Comparison of ENCODE assay signal across 25 cellular contexts in the genomic region with DNA sequence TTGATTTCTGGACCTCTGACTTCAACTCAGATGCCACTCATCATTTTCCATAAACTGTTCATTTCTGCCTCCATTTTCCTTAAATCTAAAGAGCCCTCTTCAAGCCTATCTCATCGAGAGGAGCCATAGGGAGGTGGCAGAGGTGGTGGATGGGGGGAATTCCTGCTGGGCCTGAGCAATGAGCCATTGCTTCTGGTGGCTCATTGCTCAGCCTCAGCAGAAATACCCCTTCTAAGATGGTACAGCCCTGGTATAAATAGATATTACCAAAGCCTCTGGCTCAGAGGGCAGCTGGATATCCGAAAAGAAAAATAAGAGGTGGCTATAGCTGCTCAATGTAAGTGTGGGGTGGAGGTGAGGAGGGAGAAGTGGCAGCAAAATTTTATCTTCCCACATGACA.
DNase-seq lines count a peak whose midpoint lies in the region; ATAC-seq, FAIRE-seq and TF ChIP-seq lines count a peak whose summit lies in the region.
"Had no signal": no experiment of that assay in that cellular context is flagged by ENCODE, and none has a peak within 500 bp of the region (broad histone marks: within the 10 kb centered on the region; RNA-seq: fewer than 3 reads in every experiment).

No MANE protein-coding gene starts in this region.

- WGBS in GM12878 (ENCODE audit: insufficient coverage, insufficient replicate concordance, low lambda C conversion rate, missing lambda C conversion rate): 0% methylated on average over 2 of the region's 2 CpGs

- H3K4me1 ChIP-seq in MM.1S (ENCODE audit: low read length) (peaks cover 11% of the 10 kb centered on the region), GM12878 (ENCODE audit: control insufficient read depth, insufficient read depth, low read length) (no peaks in the 10 kb centered on the region), foreskin keratinocyte (no peaks in the 10 kb centered on the region)
- H3K4me1 ChIP-seq: Caco-2 had no signal

- H3K9me3 Mint-ChIP-seq in activated CD4-positive, alpha-beta memory T cell treated with anti-CD3 and anti-CD28 coated beads for 36 hours: no peaks in the 10 kb centered on the region
- no peaks in the 10 kb centered on the region for H3K9me3 Mint-ChIP-seq in activated naive CD4-positive, alpha-beta T cell treated with anti-CD3 and anti-CD28 coated beads, Interleukin-2, amount 10 ng/mL, durations not matched to agents 7 days and 5 days
- H3K9me3 Mint-ChIP-seq: CD4-positive, alpha-beta T cell; H9 had no signal

- peak; percentile 74 for DNase-seq in NCI-H82 (lab: John Stamatoyannopoulos, UW)
- no peak for DNase-seq in NCI-H82 treated with DMSO at 0.1 percent for 48 hours (lab: John Stamatoyannopoulos, UW; ENCODE audit: unreplicated experiment)
- peak; percentile 38 for DNase-seq in MM.1S
- no peak for DNase-seq in GM12878 (ENCODE audit: low read depth, low spot score)
- DNase-seq in sciatic nerve (ENCODE audit: low spot score): no peak
- DNase-seq in activated CD4-positive, alpha-beta memory T cell treated with anti-CD3 and anti-CD28 coated beads for 36 hours: no peak
- no peak for DNase-seq in activated naive CD4-positive, alpha-beta T cell treated with anti-CD3 and anti-CD28 coated beads, Interleukin-2, amount 10 ng/mL, durations not matched to agents 7 days and 5 days
- DNase-seq in foreskin keratinocyte: no peak
- DNase-seq: 8988T; Caco-2; CD4-positive, alpha-beta T cell; GDM1; GM23248; H9; NCI-H2029; NCI-H2171 treated with DMSO at 0.1 percent for 48 hours; NCI-H345; NCI-H510A treated with DMSO at 0.1 percent for 48 hours; NCI-H748 treated with DMSO at 0.1 percent for 48 hours; SHP77; T-cell had no signal

- H3K27me3 ChIP-seq in MM.1S (replicated peaks; ENCODE audit: insufficient read depth, low read length): no peaks in the 10 kb centered on the region
- H3K27me3 ChIP-seq in GM12878 (replicated peaks in 1 of 2; ENCODE audit: control insufficient read depth in 2 of 2, insufficient read depth in 2 of 2, low read length in 1 of 2): no peaks in the 10 kb centered on the region
- no peaks in the 10 kb centered on the region for H3K27me3 ChIP-seq in foreskin keratinocyte

- H2AFZ ChIP-seq in MM.1S (ENCODE audit: low read length) (peak overlapping the region; percentile 27; the same call in 1 of the 2 replicates), GM12878 (ENCODE audit: control insufficient read depth, low read depth, low read length) (no peak overlapping the region)
- H2AFZ ChIP-seq: GM23248 had no signal

- H3K9me2 ChIP-seq in MM.1S (replicated peaks; ENCODE audit: insufficient read depth, low read length): no peaks in the 10 kb centered on the region

- H3K27ac Mint-ChIP-seq in activated CD4-positive, alpha-beta memory T cell treated with anti-CD3 and anti-CD28 coated beads for 36 hours: no peak overlapping the region
- H3K27ac Mint-ChIP-seq in activated naive CD4-positive, alpha-beta T cell treated with anti-CD3 and anti-CD28 coated beads, Interleukin-2, amount 10 ng/mL, durations not matched to agents 7 days and 5 days: no peak overlapping the region
- H3K27ac Mint-ChIP-seq: CD4-positive, alpha-beta T cell; H9; T-cell had no signal

- no peaks in the 10 kb centered on the region for H3K36me3 ChIP-seq in MM.1S (replicated peaks; ENCODE audit: insufficient read depth, low read length)
- H3K36me3 ChIP-seq in GM12878 (ENCODE audit: control insufficient read depth in 2 of 2, insufficient read depth in 2 of 2, low read length in 1 of 2): no peaks in the 10 kb centered on the region

- TF ChIP-seq RAD21 in GM12878 (IDR thresholded peaks at IDR 0.05; ENCODE audit: insufficient read depth, low read depth, low read length): no peak

- H4K20me1 ChIP-seq in MM.1S (ENCODE audit: insufficient read depth, low read length) (no peaks in the 10 kb centered on the region), GM12878 (ENCODE audit: control insufficient read depth, insufficient read depth) (no peaks in the 10 kb centered on the region)

- no peak for TF ChIP-seq EP300 in GM12878 (IDR thresholded peaks at IDR 0.05; ENCODE audit: borderline replicate concordance in 1 of 2, control insufficient read depth in 1 of 2, low read depth in 2 of 2, low read length in 2 of 2)

- H3K4me3 Mint-ChIP-seq in activated CD4-positive, alpha-beta memory T cell treated with anti-CD3 and anti-CD28 coated beads for 36 hours: no peak overlapping the region
- no peak overlapping the region for H3K4me3 Mint-ChIP-seq in activated naive CD4-positive, alpha-beta T cell treated with anti-CD3 and anti-CD28 coated beads, Interleukin-2, amount 10 ng/mL, durations not matched to agents 7 days and 5 days
- H3K4me3 Mint-ChIP-seq: CD4-positive, alpha-beta T cell; H9; T-cell had no signal

- no peak overlapping the region for H3K9ac ChIP-seq in MM.1S (ENCODE audit: low read length)
- no peak overlapping the region for H3K9ac ChIP-seq in GM12878 (ENCODE audit: control insufficient read depth, insufficient read depth, low read length)
- H3K9ac ChIP-seq: GM23248 had no signal

- H3K4me3 ChIP-seq in MM.1S (ENCODE audit: low read length) (no peak overlapping the region), GM12878 (no peak overlapping the region)
- H3K4me3 ChIP-seq: GM23248, K562 had no signal

- H3K9me3 ChIP-seq in MM.1S (replicated peaks; ENCODE audit: insufficient read depth, low read length) (no peaks in the 10 kb centered on the region), GM12878 (replicated peaks; ENCODE audit: control insufficient read depth, insufficient read depth, low read length) (no peaks in the 10 kb centered on the region)
- H3K9me3 ChIP-seq: Caco-2 had no signal

- SMC1A ChIA-PET in GM12878 (lab: Charles Lee; ENCODE audit: uncharacterized antibody, unreplicated experiment): no interaction called here

- BruUV-seq in GM12878 (replicated peaks; lab: Mats Ljungman, UMichigan): no TSS peak

- RAD21 ChIA-PET in GM12878 (lab: Charles Lee; ENCODE audit: unreplicated experiment): no interaction called here

- POLR2A ChIA-PET in GM12878 (lab: Charles Lee): no interaction called here
- POLR2A ChIA-PET in activated CD4-positive, alpha-beta memory T cell treated with anti-CD3 and anti-CD28 coated beads for 36 hours (lab: Charles Lee): no interaction called here

- H3K27ac ChIP-seq in MM.1S (ENCODE audit: low read length) (no peak overlapping the region), GM12878 (ENCODE audit: control insufficient read depth, insufficient read depth) (no peak overlapping the region), foreskin keratinocyte (no peak overlapping the region)
- H3K27ac ChIP-seq: GM23248, RWPE1 had no signal

- no peaks in the 10 kb centered on the region for H3K4me1 Mint-ChIP-seq in activated CD4-positive, alpha-beta memory T cell treated with anti-CD3 and anti-CD28 coated beads for 36 hours (ENCODE audit: low read depth)
- no peaks in the 10 kb centered on the region for H3K4me1 Mint-ChIP-seq in activated naive CD4-positive, alpha-beta T cell treated with anti-CD3 and anti-CD28 coated beads, Interleukin-2, amount 10 ng/mL, durations not matched to agents 7 days and 5 days
- H3K4me1 Mint-ChIP-seq: H9, T-cell had no signal

- TF ChIP-seq CTCF in MM.1S (IDR thresholded peaks at IDR 0.05; ENCODE audit: low read length) (no peak), GM12878 (IDR thresholded peaks at IDR 0.05 in 2 of 3, conservative IDR thresholded peaks at IDR 0.05 in 1 of 3; ENCODE audit: control insufficient read depth in 2 of 3, extremely low read depth in 1 of 3, insufficient read depth in 1 of 3, low read depth in 3 of 3, low read length in 3 of 3) (no peak), foreskin keratinocyte (conservative IDR thresholded peaks at IDR 0.05) (no peak)

- FAIRE-seq in GM12878 (lab: Jason Lieb, UNC): no peak
- FAIRE-seq: GM12892, GM19239, K562 had no signal

- H3F3A ChIP-seq in MM.1S (ENCODE audit: insufficient read depth, low read length): no peaks in the 10 kb centered on the region

- H3K27me3 Mint-ChIP-seq in activated CD4-positive, alpha-beta memory T cell treated with anti-CD3 and anti-CD28 coated beads for 36 hours: no peaks in the 10 kb centered on the region
- H3K27me3 Mint-ChIP-seq in activated naive CD4-positive, alpha-beta T cell treated with anti-CD3 and anti-CD28 coated beads, Interleukin-2, amount 10 ng/mL, durations not matched to agents 7 days and 5 days: no peaks in the 10 kb centered on the region
- H3K27me3 Mint-ChIP-seq: CD4-positive, alpha-beta T cell; T-cell had no signal

- no peak for TF ChIP-seq POLR2A in GM12878 (IDR thresholded peaks at IDR 0.05; ENCODE audit: low read depth, low read length)

- H3K4me2 ChIP-seq in MM.1S (ENCODE audit: low read depth, low read length): peak overlapping the region; percentile 24; the same call in 1 of the 2 replicates
- H3K4me2 ChIP-seq in GM12878 (ENCODE audit: control insufficient read depth, insufficient read depth): no peak overlapping the region

- CTCF ChIA-PET in GM12878 (lab: Yijun Ruan, JAX): interaction anchor here (0.6 kb wide), 1 partner anchor 246 kb away, joined by 3 read pairs; no protein-coding TSS in a partner anchor
- CTCF ChIA-PET in activated CD4-positive, alpha-beta memory T cell treated with anti-CD3 and anti-CD28 coated beads for 36 hours (lab: Charles Lee): no interaction called here
- CTCF ChIA-PET in activated naive CD4-positive, alpha-beta T cell treated with anti-CD3 and anti-CD28 coated beads, Interleukin-2, amount 10 ng/mL, durations not matched to agents 7 days and 5 days (lab: Charles Lee): no interaction called here

- intact Hi-C loops in GM12878 (cut with micrococcal nuclease; ENCODE audit: unreplicated experiment): no loop called here
- intact Hi-C loops in sciatic nerve (cut with DNase I): no loop called here
- intact Hi-C loops in activated CD4-positive, alpha-beta memory T cell treated with anti-CD3 and anti-CD28 coated beads for 36 hours (cut with micrococcal nuclease): no loop called here

- peak; percentile 66; the same call in 2 of the 3 replicates for ATAC-seq in GM12878
- ATAC-seq in sciatic nerve: no peak
- ATAC-seq in foreskin keratinocyte: no peak
- ATAC-seq: K562, T-cell had no signal

- no peaks in the 10 kb centered on the region for H3K36me3 Mint-ChIP-seq in activated CD4-positive, alpha-beta memory T cell treated with anti-CD3 and anti-CD28 coated beads for 36 hours
- H3K36me3 Mint-ChIP-seq in activated naive CD4-positive, alpha-beta T cell treated with anti-CD3 and anti-CD28 coated beads, Interleukin-2, amount 10 ng/mL, durations not matched to agents 7 days and 5 days: no peaks in the 10 kb centered on the region
- H3K36me3 Mint-ChIP-seq: T-cell had no signal

- in situ Hi-C loops in GM12878 (cut with MboI): no loop called here

- H3K79me2 ChIP-seq in MM.1S (ENCODE audit: low read length) (no peaks in the 10 kb centered on the region), GM12878 (ENCODE audit: control insufficient read depth, insufficient read depth, low read length) (no peaks in the 10 kb centered on the region)

TF ChIP-seq in GM12878, 131 proteins besides CTCF, POLR2A, EP300 and RAD21 (continues in another document):
- no peak for TF ChIP-seq TARDBP (IDR thresholded peaks at IDR 0.05; ENCODE audit: borderline replicate concordance)
- no peak for TF ChIP-seq GATAD2B (conservative IDR thresholded peaks at IDR 0.05; ENCODE audit: low read depth)
- no peak for TF ChIP-seq SUZ12 (IDR thresholded peaks at IDR 0.05; ENCODE audit: unreplicated experiment)
- TF ChIP-seq TCF7 (IDR thresholded peaks at IDR 0.05; ENCODE audit: borderline replicate concordance): no peak
- no peak for TF ChIP-seq ASH2L (IDR thresholded peaks at IDR 0.05; ENCODE audit: borderline replicate concordance, low read depth)

Comparison
In these comparisons a context has a peak if more than half of its experiments do, and no peak if none do; other contexts are left out.
1. DNase-seq: peak in NCI-H82 (single experiment) and MM.1S (single experiment); none in NCI-H82 treated with DMSO at 0.1 percent for 48 hours (single experiment), GM12878 (single experiment), sciatic nerve (single experiment), activated CD4-positive, alpha-beta memory T cell treated with anti-CD3 and anti-CD28 coated beads for 36 hours (single experiment), activated naive CD4-positive, alpha-beta T cell treated with anti-CD3 and anti-CD28 coated beads, Interleukin-2, amount 10 ng/mL, durations not matched to agents 7 days and 5 days (single experiment) and foreskin keratinocyte (0 of 2).